ENCODE assay signal across 24 cellular contexts in genomic region chr9:135515083-135515511, GRCh38. TPM values are rescaled to one million over a fixed set of nuclear protein-coding genes. Genes with fewer than 3 reads are reported as not detected.
DNase-seq lines count a peak whose midpoint lies in the region; ATAC-seq and TF ChIP-seq lines count a peak whose summit lies in the region.
"Had no signal": no experiment of that assay in that cellular context is flagged by ENCODE, and none has a peak within 500 bp of the region (broad histone marks: within the 10 kb centered on the region; RNA-seq: fewer than 3 reads in every experiment).

No MANE protein-coding gene starts in this region.

- no peak overlapping the region for H3K9ac ChIP-seq in endodermal cell (ENCODE audit: extremely low read depth, low read length, poor library complexity, severe bottlenecking)
- H3K9ac ChIP-seq: KMS-11 had no signal

- peak; percentile 35 for DNase-seq in activated CD8-positive, alpha-beta memory T cell treated with anti-CD3 and anti-CD28 coated beads for 24 hours
- DNase-seq in activated CD8-positive, alpha-beta memory T cell treated with anti-CD3 and anti-CD28 coated beads, Interleukin-2, amount 10 ng/mL, durations not matched to agents 7 days and 5 days: no peak
- DNase-seq in endodermal cell (peak; percentile 26), sciatic nerve (ENCODE audit: low spot score) (peak; percentile 25), occipital lobe (lab: John Stamatoyannopoulos, UW) (no peak)
- no peak for DNase-seq in activated CD8-positive, alpha-beta T cell treated with anti-CD3 and anti-CD28 coated beads for 36 hours
- DNase-seq: 8988T, DMS53, GDM1, HCEC 1CT, IMR-90, NCI-H1105, NCI-H2029 treated with DMSO at 0.1 percent for 48 hours, NCI-H226, NCI-H510A treated with DMSO at 0.1 percent for 48 hours, NCI-H748 treated with DMSO at 0.1 percent for 48 hours had no signal

- intact Hi-C loops in sciatic nerve (cut with DNase I): no loop called here
- intact Hi-C loops in activated CD8-positive, alpha-beta T cell treated with anti-CD3 and anti-CD28 coated beads for 36 hours (cut with micrococcal nuclease): no loop called here

- peaks cover 22% of the 10 kb centered on the region for H3K27me3 Mint-ChIP-seq in activated CD8-positive, alpha-beta memory T cell treated with anti-CD3 and anti-CD28 coated beads, Interleukin-2, amount 10 ng/mL, durations not matched to agents 7 days and 5 days
- H3K27me3 Mint-ChIP-seq in endodermal cell (ENCODE audit: insufficient read depth): no peaks in the 10 kb centered on the region
- peaks cover 11% of the 10 kb centered on the region for H3K27me3 Mint-ChIP-seq in activated CD8-positive, alpha-beta T cell treated with anti-CD3 and anti-CD28 coated beads for 36 hours

- no peaks in the 10 kb centered on the region for H3K4me1 ChIP-seq in endodermal cell (ENCODE audit: control insufficient read depth, insufficient read depth, low read length)

- CTCF ChIA-PET in activated CD8-positive, alpha-beta memory T cell treated with anti-CD3 and anti-CD28 coated beads, Interleukin-2, amount 10 ng/mL, durations not matched to agents 7 days and 5 days (lab: Charles Lee): interaction anchor here (0.8 to 1.1 kb wide), 2 partner anchors 10 to 18 kb away, joined by 3 read pairs; no protein-coding TSS in a partner anchor
- CTCF ChIA-PET in activated CD8-positive, alpha-beta T cell treated with anti-CD3 and anti-CD28 coated beads for 36 hours (lab: Charles Lee): interaction anchor here (0.9 kb wide), 1 partner anchor 10 kb away, joined by 3 read pairs; no protein-coding TSS in a partner anchor

- no peak overlapping the region for H3K27ac Mint-ChIP-seq in activated CD8-positive, alpha-beta memory T cell treated with anti-CD3 and anti-CD28 coated beads, Interleukin-2, amount 10 ng/mL, durations not matched to agents 7 days and 5 days
- no peak overlapping the region for H3K27ac Mint-ChIP-seq in endodermal cell
- no peak overlapping the region for H3K27ac Mint-ChIP-seq in activated CD8-positive, alpha-beta T cell treated with anti-CD3 and anti-CD28 coated beads for 36 hours
- H3K27ac Mint-ChIP-seq: GM23338 had no signal

- peaks cover 23% of the 10 kb centered on the region for H3K4me1 Mint-ChIP-seq in activated CD8-positive, alpha-beta memory T cell treated with anti-CD3 and anti-CD28 coated beads, Interleukin-2, amount 10 ng/mL, durations not matched to agents 7 days and 5 days
- H3K4me1 Mint-ChIP-seq in endodermal cell: no peaks in the 10 kb centered on the region
- peaks cover 5% of the 10 kb centered on the region for H3K4me1 Mint-ChIP-seq in activated CD8-positive, alpha-beta T cell treated with anti-CD3 and anti-CD28 coated beads for 36 hours (ENCODE audit: low read depth)
- H3K4me1 Mint-ChIP-seq: GM23338 had no signal

- H3K9me3 ChIP-seq in endodermal cell (ENCODE audit: control insufficient read depth, low read length): no peaks in the 10 kb centered on the region

- POLR2A ChIA-PET in activated CD8-positive, alpha-beta T cell treated with anti-CD3 and anti-CD28 coated beads for 36 hours (lab: Charles Lee): interaction anchor here (1.9 kb wide), 1 partner anchor 11 kb away, joined by 7 read pairs; no protein-coding TSS in a partner anchor

- H3K9me3 Mint-ChIP-seq in activated CD8-positive, alpha-beta memory T cell treated with anti-CD3 and anti-CD28 coated beads, Interleukin-2, amount 10 ng/mL, durations not matched to agents 7 days and 5 days (ENCODE audit: low read depth): no peaks in the 10 kb centered on the region
- H3K9me3 Mint-ChIP-seq in endodermal cell: peaks cover 2% of the 10 kb centered on the region
- no peaks in the 10 kb centered on the region for H3K9me3 Mint-ChIP-seq in activated CD8-positive, alpha-beta T cell treated with anti-CD3 and anti-CD28 coated beads for 36 hours
- H3K9me3 Mint-ChIP-seq: GM23338 had no signal

- H3K27ac ChIP-seq in endodermal cell (ENCODE audit: low read depth, low read length): no peak overlapping the region
- H3K27ac ChIP-seq: C4-2B, KMS-11 had no signal

- no peak overlapping the region for H3K4me3 ChIP-seq in endodermal cell (ENCODE audit: low read length)
- H3K4me3 ChIP-seq: GM23338 had no signal

- H3K36me3 ChIP-seq in endodermal cell (ENCODE audit: control insufficient read depth, insufficient read depth, low read length): no peaks in the 10 kb centered on the region

- no peak for TF ChIP-seq CTCF in endodermal cell (conservative IDR thresholded peaks at IDR 0.05)
- no peak for TF ChIP-seq CTCF in activated CD8-positive, alpha-beta T cell treated with anti-CD3 and anti-CD28 coated beads for 36 hours (IDR thresholded peaks at IDR 0.05)

- 90 to 91% methylated on average over 9 to 11 of the region's 11 CpGs for WGBS in endodermal cell (ENCODE audit: insufficient coverage in 1 of 2, insufficient read length in 1 of 2), 2 experiments

- no peaks in the 10 kb centered on the region for H3K36me3 Mint-ChIP-seq in activated CD8-positive, alpha-beta memory T cell treated with anti-CD3 and anti-CD28 coated beads, Interleukin-2, amount 10 ng/mL, durations not matched to agents 7 days and 5 days
- no peaks in the 10 kb centered on the region for H3K36me3 Mint-ChIP-seq in endodermal cell (ENCODE audit: low read depth)
- H3K36me3 Mint-ChIP-seq in activated CD8-positive, alpha-beta T cell treated with anti-CD3 and anti-CD28 coated beads for 36 hours (ENCODE audit: low read depth): no peaks in the 10 kb centered on the region

- no peak for ATAC-seq in activated CD8-positive, alpha-beta memory T cell treated with anti-CD3 and anti-CD28 coated beads, Interleukin-2, amount 10 ng/mL, durations not matched to agents 7 days and 5 days
- no peak for ATAC-seq in sciatic nerve
- no peak for ATAC-seq in HG03039 (IDR thresholded peaks at IDR 0.05; ENCODE audit: unreplicated experiment)
- ATAC-seq in GM21737 (IDR thresholded peaks at IDR 0.05; ENCODE audit: unreplicated experiment): no peak
- ATAC-seq in activated CD8-positive, alpha-beta T cell treated with anti-CD3 and anti-CD28 coated beads for 36 hours: no peak
- ATAC-seq: GM23338, Panc1, SK-N-SH treated with all-trans-retinoic acid at 6 μM for 48 hours had no signal

- no peaks in the 10 kb centered on the region for H3K27me3 ChIP-seq in endodermal cell (ENCODE audit: control insufficient read depth, insufficient read depth, low read length, poor library complexity, severe bottlenecking)

- no peak overlapping the region for H3K4me3 Mint-ChIP-seq in activated CD8-positive, alpha-beta memory T cell treated with anti-CD3 and anti-CD28 coated beads, Interleukin-2, amount 10 ng/mL, durations not matched to agents 7 days and 5 days
- H3K4me3 Mint-ChIP-seq in endodermal cell: no peak overlapping the region
- H3K4me3 Mint-ChIP-seq in activated CD8-positive, alpha-beta T cell treated with anti-CD3 and anti-CD28 coated beads for 36 hours: no peak overlapping the region
- H3K4me3 Mint-ChIP-seq: GM23338 had no signal

RNA-seq across cellular contexts. Expression of gene LCN1, which starts 6.1 kb away (rescaled TPM):
- not detected for total RNA-seq in activated CD8-positive, alpha-beta memory T cell treated with anti-CD3 and anti-CD28 coated beads, Interleukin-2, amount 10 ng/mL, durations not matched to agents 7 days and 5 days
- total RNA-seq in endodermal cell (not detected), sciatic nerve (not detected), occipital lobe (not detected)
- not detected for polyA plus RNA-seq in endodermal cell (2013, experiment 1 of 2)
- polyA plus RNA-seq in endodermal cell (2013, experiment 2 of 2): not detected
- total RNA-seq in activated CD8-positive, alpha-beta T cell treated with anti-CD3 and anti-CD28 coated beads for 36 hours: not detected
- total RNA-seq: GM23338, IMR-90 had no signal
- polyA plus RNA-seq: AG04450, IMR-90 had no signal

RNA-seq across cellular contexts. Expression of gene MRPS2, which starts 14.6 kb away (rescaled TPM):
- 10 to 100 TPM; 34.7 to 38.0 TPM for total RNA-seq in activated CD8-positive, alpha-beta memory T cell treated with anti-CD3 and anti-CD28 coated beads, Interleukin-2, amount 10 ng/mL, durations not matched to agents 7 days and 5 days
- total RNA-seq in endodermal cell (10 to 100 TPM; 50.2 to 53.1 TPM), sciatic nerve (17.5 TPM), occipital lobe (9.7 TPM)
- polyA plus RNA-seq in endodermal cell (2013, experiment 1 of 2): 51.4 TPM
- 44.0 TPM for polyA plus RNA-seq in endodermal cell (2013, experiment 2 of 2)
- total RNA-seq in activated CD8-positive, alpha-beta T cell treated with anti-CD3 and anti-CD28 coated beads for 36 hours: 10 to 100 TPM; 56.4 to 57.4 TPM

RNA-seq across cellular contexts. Expression of gene OBP2A, which starts 30.8 kb away (rescaled TPM):
- total RNA-seq in activated CD8-positive, alpha-beta memory T cell treated with anti-CD3 and anti-CD28 coated beads, Interleukin-2, amount 10 ng/mL, durations not matched to agents 7 days and 5 days: not detected
- total RNA-seq in endodermal cell (not detected), sciatic nerve (not detected), occipital lobe (not detected)
- not detected for polyA plus RNA-seq in endodermal cell (2013, experiment 1 of 2)
- polyA plus RNA-seq in endodermal cell (2013, experiment 2 of 2): not detected
- not detected for total RNA-seq in activated CD8-positive, alpha-beta T cell treated with anti-CD3 and anti-CD28 coated beads for 36 hours
- total RNA-seq: GM23338, IMR-90 had no signal
- polyA plus RNA-seq: AG04450, GM23338, IMR-90 had no signal

RNA-seq across cellular contexts. Expression of gene PPP1R26, which starts 35.5 kb away (rescaled TPM):
- total RNA-seq in activated CD8-positive, alpha-beta memory T cell treated with anti-CD3 and anti-CD28 coated beads, Interleukin-2, amount 10 ng/mL, durations not matched to agents 7 days and 5 days: under 1 TPM; 0.18 to 0.28 TPM
- total RNA-seq in endodermal cell: 10 to 100 TPM; 43.2 to 54.5 TPM
- polyA plus RNA-seq in endodermal cell (2013, experiment 1 of 2): 21.4 TPM
- 20.9 TPM for polyA plus RNA-seq in endodermal cell (2013, experiment 2 of 2)
- 13.9 TPM for total RNA-seq in sciatic nerve
- total RNA-seq in occipital lobe: 38.5 TPM
- total RNA-seq in activated CD8-positive, alpha-beta T cell treated with anti-CD3 and anti-CD28 coated beads for 36 hours: under 1 TPM; 0.54 to 0.58 TPM

RNA-seq across cellular contexts. Expression of gene PAEP, which starts 46.5 kb away (rescaled TPM):
- total RNA-seq in activated CD8-positive, alpha-beta memory T cell treated with anti-CD3 and anti-CD28 coated beads, Interleukin-2, amount 10 ng/mL, durations not matched to agents 7 days and 5 days: not detected
- total RNA-seq in endodermal cell (not detected), sciatic nerve (not detected), occipital lobe (not detected)
- polyA plus RNA-seq in endodermal cell (2013, experiment 1 of 2): not detected
- not detected for polyA plus RNA-seq in endodermal cell (2013, experiment 2 of 2)
- total RNA-seq in activated CD8-positive, alpha-beta T cell treated with anti-CD3 and anti-CD28 coated beads for 36 hours: not detected
- total RNA-seq: GM23338, IMR-90 had no signal
- polyA plus RNA-seq: AG04450, GM23338, IMR-90 had no signal

Comparison
In these comparisons a context has a peak if more than half of its experiments do, and no peak if none do; other contexts are left out.
1. DNase-seq: peak in activated CD8-positive, alpha-beta memory T cell treated with anti-CD3 and anti-CD28 coated beads for 24 hours (single experiment), endodermal cell (single experiment) and sciatic nerve (single experiment); none in activated CD8-positive, alpha-beta memory T cell treated with anti-CD3 and anti-CD28 coated beads, Interleukin-2, amount 10 ng/mL, durations not matched to agents 7 days and 5 days (single experiment), occipital lobe (single experiment) and activated CD8-positive, alpha-beta T cell treated with anti-CD3 and anti-CD28 coated beads for 36 hours (single experiment).